10 cellular contexts compared by ENCODE assay signal in the genomic region with DNA sequence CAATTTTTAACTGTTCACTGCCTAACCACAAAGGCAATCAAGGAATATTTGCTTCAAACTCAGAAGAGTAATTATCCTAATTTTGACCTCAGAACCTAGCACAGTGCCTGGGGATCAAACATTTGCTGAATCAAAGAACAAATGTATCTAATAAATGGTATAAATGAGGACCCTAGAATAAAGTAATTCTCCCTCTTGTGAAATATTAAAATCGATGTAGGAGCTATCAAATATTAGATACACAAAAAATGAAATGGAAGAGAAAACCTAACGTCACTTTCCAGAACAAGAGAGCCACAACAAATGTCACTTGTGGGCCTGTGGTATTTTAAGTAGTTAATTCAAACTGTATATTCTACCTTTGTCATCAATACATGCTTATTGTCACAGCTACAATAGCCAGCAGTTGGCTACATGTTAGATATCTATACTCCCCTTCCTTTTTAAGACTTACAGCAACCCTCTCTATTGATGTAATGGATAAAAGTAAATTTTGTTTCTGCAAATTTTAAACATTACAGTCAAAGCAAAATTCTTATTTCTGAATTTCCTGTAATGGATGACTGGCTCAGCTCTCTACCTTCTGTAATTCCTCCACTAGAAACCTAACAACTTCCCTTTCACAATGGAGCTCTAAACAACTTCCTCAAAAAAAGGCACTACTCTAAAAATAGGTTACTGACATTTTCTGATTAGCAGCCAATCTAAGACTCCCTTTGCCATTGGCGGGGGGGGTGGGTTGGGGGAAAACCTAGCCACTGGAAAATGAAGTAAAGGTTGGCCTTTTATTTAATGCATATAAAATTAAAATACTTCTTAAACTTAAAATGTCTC. TPM values are rescaled to one million over a fixed set of nuclear protein-coding genes. Genes with fewer than 3 reads are reported as not detected.
A peak's percentile ranks its signal among the peaks of the same experiment; 100 is the strongest.
DNase-seq lines count a peak whose midpoint lies in the region; ATAC-seq and TF ChIP-seq lines count a peak whose summit lies in the region.
"Had no signal": no experiment of that assay in that cellular context is flagged by ENCODE, and none has a peak within 500 bp of the region (broad histone marks: within the 10 kb centered on the region; RNA-seq: fewer than 3 reads in every experiment).

No MANE protein-coding gene starts in this region.

- H3K4me1 ChIP-seq in DOHH2 (ENCODE audit: control insufficient read depth, low read length) = peaks cover 64% of the 10 kb centered on the region

- H3K79me2 ChIP-seq in DOHH2 (ENCODE audit: control insufficient read depth, low read length) = peaks cover 99% of the 10 kb centered on the region

- peaks cover 31% of the 10 kb centered on the region for H3F3A ChIP-seq in DOHH2 (ENCODE audit: control insufficient read depth, insufficient read depth)

- TF ChIP-seq CTCF in DOHH2 (IDR thresholded peaks at IDR 0.05; ENCODE audit: low read depth, low read length, poor library complexity, severe bottlenecking) (no peak), mesothelial cell of epicardium (IDR thresholded peaks at IDR 0.05; ENCODE audit: unreplicated experiment) (no peak), glutamatergic neuron (IDR thresholded peaks at IDR 0.05; ENCODE audit: partially characterized antibody, unreplicated experiment) (no peak)

- H4K20me1 ChIP-seq in DOHH2 (ENCODE audit: control insufficient read depth, insufficient read depth, low read depth, low read length) = peaks cover 42% of the 10 kb centered on the region

- peak overlapping the region; percentile 79 for H3K27ac ChIP-seq in DOHH2 (ENCODE audit: low read depth, low read length)

- peaks cover 65% of the 10 kb centered on the region for H3K36me3 ChIP-seq in DOHH2 (ENCODE audit: control insufficient read depth, low read length)

- no peaks in the 10 kb centered on the region for H3K9me3 Mint-ChIP-seq in activated naive CD8-positive, alpha-beta T cell treated with anti-CD3 and anti-CD28 coated beads, Interleukin-2, amount 50 U/mL, for 24 hours
- H3K9me3 Mint-ChIP-seq in mesothelial cell of epicardium (no peaks in the 10 kb centered on the region), glutamatergic neuron (ENCODE audit: unreplicated experiment) (peaks cover 4% of the 10 kb centered on the region)
- H3K9me3 Mint-ChIP-seq: brain had no signal

- H3K27me3 Mint-ChIP-seq in activated naive CD8-positive, alpha-beta T cell treated with anti-CD3 and anti-CD28 coated beads, Interleukin-2, amount 50 U/mL, for 24 hours = no peaks in the 10 kb centered on the region
- no peaks in the 10 kb centered on the region for H3K27me3 Mint-ChIP-seq in mesothelial cell of epicardium (ENCODE audit: low read depth)
- peaks cover 5% of the 10 kb centered on the region for H3K27me3 Mint-ChIP-seq in glutamatergic neuron (ENCODE audit: unreplicated experiment)
- H3K27me3 Mint-ChIP-seq: brain had no signal

- H3K36me3 Mint-ChIP-seq in activated naive CD8-positive, alpha-beta T cell treated with anti-CD3 and anti-CD28 coated beads, Interleukin-2, amount 50 U/mL, for 24 hours (ENCODE audit: low read depth) = peaks cover 46% of the 10 kb centered on the region
- H3K36me3 Mint-ChIP-seq in mesothelial cell of epicardium (peaks cover 9% of the 10 kb centered on the region), glutamatergic neuron (ENCODE audit: unreplicated experiment) (no peaks in the 10 kb centered on the region)

- peaks cover 88% of the 10 kb centered on the region for H3K4me1 Mint-ChIP-seq in activated naive CD8-positive, alpha-beta T cell treated with anti-CD3 and anti-CD28 coated beads, Interleukin-2, amount 50 U/mL, for 24 hours
- peaks cover 46% of the 10 kb centered on the region for H3K4me1 Mint-ChIP-seq in mesothelial cell of epicardium
- peaks cover 15% of the 10 kb centered on the region for H3K4me1 Mint-ChIP-seq in glutamatergic neuron (ENCODE audit: low read depth, unreplicated experiment)

- H3K27me3 ChIP-seq in DOHH2 (ENCODE audit: control insufficient read depth, low read length) = no peaks in the 10 kb centered on the region

- H3K4me2 ChIP-seq in DOHH2 (ENCODE audit: low read length) = peak overlapping the region; percentile 83

- no peak for ATAC-seq in activated naive CD8-positive, alpha-beta T cell treated with anti-CD3 and anti-CD28 coated beads, Interleukin-2, amount 50 U/mL, for 24 hours
- ATAC-seq in HG02973 (IDR thresholded peaks at IDR 0.05; ENCODE audit: unreplicated experiment) (no peak), HG03520 (IDR thresholded peaks at IDR 0.05; ENCODE audit: unreplicated experiment) (no peak), GM19351 (IDR thresholded peaks at IDR 0.05; ENCODE audit: unreplicated experiment) (no peak)

- peak overlapping the region; percentile 63 for H3K4me3 ChIP-seq in DOHH2 (ENCODE audit: low read length)

- peak overlapping the region; percentile 52 for H3K27ac Mint-ChIP-seq in activated naive CD8-positive, alpha-beta T cell treated with anti-CD3 and anti-CD28 coated beads, Interleukin-2, amount 50 U/mL, for 24 hours
- H3K27ac Mint-ChIP-seq in mesothelial cell of epicardium (peak overlapping the region; percentile 15), glutamatergic neuron (ENCODE audit: unreplicated experiment) (no peak overlapping the region)

- DNase-seq in Kasumi-1 (lab: John Stamatoyannopoulos, UW) = peak; percentile 95 to 99
- no peak for DNase-seq in activated naive CD8-positive, alpha-beta T cell treated with anti-CD3 and anti-CD28 coated beads, Interleukin-2, amount 50 U/mL, for 24 hours
- no peak for DNase-seq in mesothelial cell of epicardium (ENCODE audit: low spot score in 2 of 2, unreplicated experiment in 2 of 2)
- DNase-seq in glutamatergic neuron = no peak
- DNase-seq: activated CD8-positive, alpha-beta memory T cell treated with anti-CD3 and anti-CD28 coated beads for 24 hours had no signal

- no peaks in the 10 kb centered on the region for H3K9me3 ChIP-seq in DOHH2 (ENCODE audit: control insufficient read depth, insufficient read depth, low read length)

- H3K4me3 Mint-ChIP-seq in activated naive CD8-positive, alpha-beta T cell treated with anti-CD3 and anti-CD28 coated beads, Interleukin-2, amount 50 U/mL, for 24 hours = peak overlapping the region; percentile 4
- H3K4me3 Mint-ChIP-seq in mesothelial cell of epicardium (no peak overlapping the region), glutamatergic neuron (ENCODE audit: unreplicated experiment) (no peak overlapping the region)
- H3K4me3 Mint-ChIP-seq: brain had no signal

- no peaks in the 10 kb centered on the region for H3K9me2 ChIP-seq in DOHH2 (replicated peaks; ENCODE audit: control insufficient read depth, low read length)

RNA-seq across cellular contexts. Expression of a gene that starts 37.6 kb away (rescaled TPM):
- total RNA-seq in mesothelial cell of epicardium (244 to 253 TPM (median 250 TPM) in 3 replicates), glutamatergic neuron (ENCODE audit: unreplicated experiment) (188 TPM)

Comparison
In these comparisons a context has a peak if more than half of its experiments do, and no peak if none do; other contexts are left out.
1. DNase-seq: peak in Kasumi-1 (2 of 2); none in activated naive CD8-positive, alpha-beta T cell treated with anti-CD3 and anti-CD28 coated beads, Interleukin-2, amount 50 U/mL, for 24 hours (single experiment), mesothelial cell of epicardium (0 of 2) and glutamatergic neuron (single experiment).